In genomic region chr16:56480776-56481467, GRCh38 we compare ENCODE assay signal across 16 cellular contexts. TPM values are rescaled to one million over a fixed set of nuclear protein-coding genes. Genes with fewer than 3 reads are reported as not detected.
DNase-seq lines count a peak whose midpoint lies in the region; ATAC-seq and TF ChIP-seq lines count a peak whose summit lies in the region.
"Had no signal": no experiment of that assay in that cellular context is flagged by ENCODE, and none has a peak within 500 bp of the region (broad histone marks: within the 10 kb centered on the region; RNA-seq: fewer than 3 reads in every experiment).

No MANE protein-coding gene starts in this region.

- no peak overlapping the region for H3K27ac ChIP-seq in spleen
- H3K27ac ChIP-seq in PC-3 (ENCODE audit: low read length) = no peak overlapping the region
- H3K27ac ChIP-seq: KMS-11, neutrophil had no signal

- H4K20me1 ChIP-seq in PC-3 (ENCODE audit: low read length) = no peaks in the 10 kb centered on the region

- H3K9me3 ChIP-seq in spleen = no peaks in the 10 kb centered on the region
- H3K9me3 ChIP-seq in PC-3 (ENCODE audit: low read length) = no peaks in the 10 kb centered on the region
- H3K9me3 ChIP-seq: BE2C, neutrophil had no signal

- H3K27me3 Mint-ChIP-seq in naive thymus-derived CD8-positive, alpha-beta T cell = no peaks in the 10 kb centered on the region
- no peaks in the 10 kb centered on the region for H3K27me3 Mint-ChIP-seq in activated T-helper 2 cell treated with anti-CD3 and anti-CD28 coated beads, Interferon-gamma antibody, Interleukin-2, Interleukin-4, amounts not matched to agents 10 μg/mL and 5 μg/mL and 100 μg/mL, durations not matched to agents 14 hours and 24 hours and 36 hours (ENCODE audit: low read depth)

- H3K79me2 ChIP-seq in PC-3 (ENCODE audit: low read length) = no peaks in the 10 kb centered on the region

- DNase-seq in Ammon's horn (ENCODE audit: low spot score) (peak; percentile 59), ELF-1 (ENCODE audit: low read depth, low spot score) (peak; percentile 13), amniotic epithelial cell (ENCODE audit: low read depth) (peak; percentile 33), spleen (no peak), PC-3 (no peak)
- no peak for DNase-seq in naive thymus-derived CD8-positive, alpha-beta T cell
- DNase-seq in activated T-helper 2 cell treated with anti-CD3 and anti-CD28 coated beads, Interferon-gamma antibody, Interleukin-2, Interleukin-4, amounts not matched to agents 10 μg/mL and 5 μg/mL and 100 μg/mL, durations not matched to agents 14 hours and 24 hours and 36 hours (ENCODE audit: low spot score) = no peak
- DNase-seq: activated T-cell treated with anti-CD3 and anti-CD28 coated beads, Interleukin-2, amount 50 U/mL, for 4 hours; BE2C; cerebellar nuclear complex; effector memory CD4-positive, alpha-beta T cell; GF-D8; GOT3; stimulated activated CD4-positive, alpha-beta T cell treated with anti-CD3 and anti-CD28 coated beads, Interleukin-2, amount 100 ng/mL, for 48 hours had no signal

- no peak overlapping the region for H3K4me3 Mint-ChIP-seq in naive thymus-derived CD8-positive, alpha-beta T cell
- no peak overlapping the region for H3K4me3 Mint-ChIP-seq in activated T-helper 2 cell treated with anti-CD3 and anti-CD28 coated beads, Interferon-gamma antibody, Interleukin-2, Interleukin-4, amounts not matched to agents 10 μg/mL and 5 μg/mL and 100 μg/mL, durations not matched to agents 14 hours and 24 hours and 36 hours (ENCODE audit: low read depth)
- H3K4me3 Mint-ChIP-seq: activated T-cell treated with anti-CD3 and anti-CD28 coated beads, Interleukin-2, amount 50 U/mL, for 4 hours had no signal

- intact Hi-C loops in spleen (cut with DNase I; ENCODE audit: low total_unique reads) (no loop called here), PC-3 (cut with micrococcal nuclease) (no loop called here)
- intact Hi-C loops in activated T-helper 2 cell treated with anti-CD3 and anti-CD28 coated beads, Interferon-gamma antibody, Interleukin-2, Interleukin-4, amounts not matched to agents 10 μg/mL and 5 μg/mL and 100 μg/mL, durations not matched to agents 14 hours and 24 hours and 36 hours (cut with micrococcal nuclease) = no loop called here

- H3K36me3 ChIP-seq in spleen = peaks cover 0 to 98% (median 53%) of the 10 kb centered on the region in 6 donors
- H3K36me3 ChIP-seq in PC-3 (ENCODE audit: low read depth, low read length) = peaks cover 25% of the 10 kb centered on the region

- H3K27me3 ChIP-seq in spleen (replicated peaks in 1 of 7) (no peaks in the 10 kb centered on the region), PC-3 (ENCODE audit: low read length) (no peaks in the 10 kb centered on the region)
- H3K27me3 ChIP-seq: BE2C, neutrophil had no signal

- CTCF ChIA-PET in PC-3 (lab: Charles Lee) = no interaction called here

- H3K4me1 Mint-ChIP-seq in naive thymus-derived CD8-positive, alpha-beta T cell = peaks cover 0 to 2% (median 0%) of the 10 kb centered on the region in 4 donors
- peaks cover 13% of the 10 kb centered on the region for H3K4me1 Mint-ChIP-seq in activated T-helper 2 cell treated with anti-CD3 and anti-CD28 coated beads, Interferon-gamma antibody, Interleukin-2, Interleukin-4, amounts not matched to agents 10 μg/mL and 5 μg/mL and 100 μg/mL, durations not matched to agents 14 hours and 24 hours and 36 hours (ENCODE audit: low read depth)

- no peaks in the 10 kb centered on the region for H3K9me2 ChIP-seq in PC-3 (replicated peaks; ENCODE audit: low read length)

- H3K4me3 ChIP-seq in spleen (no peak overlapping the region), PC-3 (ENCODE audit: low read length) (no peak overlapping the region)

- H3K4me2 ChIP-seq in PC-3 (ENCODE audit: low read length) = no peak overlapping the region
- H3K4me2 ChIP-seq: KMS-11 had no signal

- 86 to 90% (median 87%) methylated on average over 7 of the region's 7 CpGs for WGBS in spleen, 5 donors

- BruUV-seq in PC-3 (replicated peaks; lab: Mats Ljungman, UMichigan) = no TSS peak

- H3F3A ChIP-seq in PC-3 (ENCODE audit: low read length, unreplicated experiment) = no peaks in the 10 kb centered on the region

- H3K4me1 ChIP-seq in spleen (no peaks in the 10 kb centered on the region), PC-3 (ENCODE audit: insufficient read depth, low read length) (peaks cover 12% of the 10 kb centered on the region)
- H3K4me1 ChIP-seq: BE2C had no signal

- H3K36me3 Mint-ChIP-seq in naive thymus-derived CD8-positive, alpha-beta T cell = peaks cover 0 to 87% (median 22%) of the 10 kb centered on the region in 3 donors
- peaks cover 31% of the 10 kb centered on the region for H3K36me3 Mint-ChIP-seq in activated T-helper 2 cell treated with anti-CD3 and anti-CD28 coated beads, Interferon-gamma antibody, Interleukin-2, Interleukin-4, amounts not matched to agents 10 μg/mL and 5 μg/mL and 100 μg/mL, durations not matched to agents 14 hours and 24 hours and 36 hours (ENCODE audit: low read depth)

- no peaks in the 10 kb centered on the region for H3K9me3 Mint-ChIP-seq in naive thymus-derived CD8-positive, alpha-beta T cell
- H3K9me3 Mint-ChIP-seq in activated T-helper 2 cell treated with anti-CD3 and anti-CD28 coated beads, Interferon-gamma antibody, Interleukin-2, Interleukin-4, amounts not matched to agents 10 μg/mL and 5 μg/mL and 100 μg/mL, durations not matched to agents 14 hours and 24 hours and 36 hours = no peaks in the 10 kb centered on the region
- H3K9me3 Mint-ChIP-seq: activated T-cell treated with anti-CD3 and anti-CD28 coated beads, Interleukin-2, amount 50 U/mL, for 4 hours had no signal

- POLR2A ChIA-PET in naive thymus-derived CD8-positive, alpha-beta T cell (lab: Charles Lee) = no interaction called here
- POLR2A ChIA-PET in PC-3 (lab: Charles Lee; ENCODE audit: unreplicated experiment) = interaction anchor here (0.6 kb wide), 1 partner anchor 325 kb away, joined by 4 read pairs; no protein-coding TSS in a partner anchor

- H3K27ac Mint-ChIP-seq in naive thymus-derived CD8-positive, alpha-beta T cell = peak overlapping the region in 7 of 10 donors; percentile 4 to 81 (median 58)
- no peak overlapping the region for H3K27ac Mint-ChIP-seq in activated T-helper 2 cell treated with anti-CD3 and anti-CD28 coated beads, Interferon-gamma antibody, Interleukin-2, Interleukin-4, amounts not matched to agents 10 μg/mL and 5 μg/mL and 100 μg/mL, durations not matched to agents 14 hours and 24 hours and 36 hours

- TF ChIP-seq POLR2A in spleen (IDR thresholded peaks at IDR 0.05) = no peak

- no peak for ATAC-seq in naive thymus-derived CD8-positive, alpha-beta T cell
- ATAC-seq in PC-3 = no peak
- ATAC-seq: activated T-cell treated with anti-CD3 and anti-CD28 coated beads, Interleukin-2, amount 50 U/mL, for 4 hours had no signal

- TF ChIP-seq CTCF in spleen (IDR thresholded peaks at IDR 0.05 in 8 of 11, conservative IDR thresholded peaks at IDR 0.05 in 3 of 11) = no peak
- no peak for TF ChIP-seq CTCF in PC-3 (conservative IDR thresholded peaks at IDR 0.05; ENCODE audit: low read depth, low read length)

- no peak overlapping the region for H2AFZ ChIP-seq in PC-3 (ENCODE audit: low read length)

- H3K9ac ChIP-seq in PC-3 (ENCODE audit: low read length) = no peak overlapping the region
- H3K9ac ChIP-seq: KMS-11 had no signal

RNA-seq across cellular contexts. Expression of gene OGFOD1, which starts 29.6 kb away (rescaled TPM):
- 10 to 100 TPM; 48.0 to 55.0 TPM for total RNA-seq in naive thymus-derived CD8-positive, alpha-beta T cell
- 100 to 1,000 TPM in 2 of 3 donors, 10 to 100 TPM in 1; 94.1 to 109 (median 103) TPM for polyA plus RNA-seq in naive thymus-derived CD8-positive, alpha-beta T cell
- total RNA-seq in spleen (10 to 100 TPM; 22.8 to 34.7 (median 30.5) TPM), PC-3 (2014; rRNA removed) (46.4 and 55.5 TPM in 2 replicates)
- polyA plus RNA-seq in spleen = 10 to 100 TPM in 2 of 3 donors, 1 to 10 TPM in 1; 6.9 to 11.6 (median 10.3) TPM
- total RNA-seq in activated T-helper 2 cell treated with anti-CD3 and anti-CD28 coated beads, Interferon-gamma antibody, Interleukin-2, Interleukin-4, amounts not matched to agents 10 μg/mL and 5 μg/mL and 100 μg/mL, durations not matched to agents 14 hours and 24 hours and 36 hours = 78.0 and 79.7 TPM in 2 replicates

RNA-seq across cellular contexts. Expression of gene NUDT21, which starts 29.8 kb away (rescaled TPM):
- total RNA-seq in naive thymus-derived CD8-positive, alpha-beta T cell = 100 to 1,000 TPM; 111 to 118 TPM
- 10 to 100 TPM; 55.5 to 74.1 (median 71.8) TPM for polyA plus RNA-seq in naive thymus-derived CD8-positive, alpha-beta T cell
- total RNA-seq in spleen (10 to 100 TPM; 52.8 to 93.0 (median 83.2) TPM), PC-3 (2014; rRNA removed) (44.5 and 109 TPM in 2 replicates)
- 10 to 100 TPM; 19.4 to 36.8 (median 29.2) TPM for polyA plus RNA-seq in spleen
- total RNA-seq in activated T-helper 2 cell treated with anti-CD3 and anti-CD28 coated beads, Interferon-gamma antibody, Interleukin-2, Interleukin-4, amounts not matched to agents 10 μg/mL and 5 μg/mL and 100 μg/mL, durations not matched to agents 14 hours and 24 hours and 36 hours = 307 and 313 TPM in 2 replicates

RNA-seq across cellular contexts. Expression of gene BBS2, which starts 38.9 kb away (rescaled TPM):
- 100 to 1,000 TPM in 1 of 2 experiments, 10 to 100 TPM in 1; 94.7 to 107 TPM for total RNA-seq in naive thymus-derived CD8-positive, alpha-beta T cell
- polyA plus RNA-seq in naive thymus-derived CD8-positive, alpha-beta T cell = 10 to 100 TPM; 35.7 to 37.6 (median 36.1) TPM
- total RNA-seq in spleen (10 to 100 TPM; 29.1 to 70.3 (median 52.8) TPM), PC-3 (2014; rRNA removed) (17.6 and 19.2 TPM in 2 replicates)
- 10 to 100 TPM; 22.9 to 52.5 (median 33.3) TPM for polyA plus RNA-seq in spleen
- 11.3 and 18.0 TPM in 2 replicates for total RNA-seq in activated T-helper 2 cell treated with anti-CD3 and anti-CD28 coated beads, Interferon-gamma antibody, Interleukin-2, Interleukin-4, amounts not matched to agents 10 μg/mL and 5 μg/mL and 100 μg/mL, durations not matched to agents 14 hours and 24 hours and 36 hours

RNA-seq across cellular contexts. Expression of gene AMFR, which starts 55.6 kb away (rescaled TPM):
- 10 to 100 TPM; 74.0 to 83.0 TPM for total RNA-seq in naive thymus-derived CD8-positive, alpha-beta T cell
- 10 to 100 TPM; 24.2 to 38.4 (median 36.2) TPM for polyA plus RNA-seq in naive thymus-derived CD8-positive, alpha-beta T cell
- total RNA-seq in spleen (100 to 1,000 TPM in 5 of 7 donors, 10 to 100 TPM in 2; 88.5 to 249 (median 126) TPM), PC-3 (2014; rRNA removed) (98.9 and 107 TPM in 2 replicates)
- polyA plus RNA-seq in spleen = 10 to 100 TPM; 48.1 to 74.4 (median 56.2) TPM
- 58.8 and 59.8 TPM in 2 replicates for total RNA-seq in activated T-helper 2 cell treated with anti-CD3 and anti-CD28 coated beads, Interferon-gamma antibody, Interleukin-2, Interleukin-4, amounts not matched to agents 10 μg/mL and 5 μg/mL and 100 μg/mL, durations not matched to agents 14 hours and 24 hours and 36 hours

Comparison
In these comparisons a context has a peak if more than half of its experiments do, and no peak if none do; other contexts are left out.
1. DNase-seq: peak in Ammon's horn (single experiment), ELF-1 (single experiment) and amniotic epithelial cell (single experiment); none in naive thymus-derived CD8-positive, alpha-beta T cell (0 of 10), spleen (single experiment), activated T-helper 2 cell treated with anti-CD3 and anti-CD28 coated beads, Interferon-gamma antibody, Interleukin-2, Interleukin-4, amounts not matched to agents 10 μg/mL and 5 μg/mL and 100 μg/mL, durations not matched to agents 14 hours and 24 hours and 36 hours (single experiment) and PC-3 (single experiment).